8 cellular contexts compared by ENCODE assay signal in the genomic region with DNA sequence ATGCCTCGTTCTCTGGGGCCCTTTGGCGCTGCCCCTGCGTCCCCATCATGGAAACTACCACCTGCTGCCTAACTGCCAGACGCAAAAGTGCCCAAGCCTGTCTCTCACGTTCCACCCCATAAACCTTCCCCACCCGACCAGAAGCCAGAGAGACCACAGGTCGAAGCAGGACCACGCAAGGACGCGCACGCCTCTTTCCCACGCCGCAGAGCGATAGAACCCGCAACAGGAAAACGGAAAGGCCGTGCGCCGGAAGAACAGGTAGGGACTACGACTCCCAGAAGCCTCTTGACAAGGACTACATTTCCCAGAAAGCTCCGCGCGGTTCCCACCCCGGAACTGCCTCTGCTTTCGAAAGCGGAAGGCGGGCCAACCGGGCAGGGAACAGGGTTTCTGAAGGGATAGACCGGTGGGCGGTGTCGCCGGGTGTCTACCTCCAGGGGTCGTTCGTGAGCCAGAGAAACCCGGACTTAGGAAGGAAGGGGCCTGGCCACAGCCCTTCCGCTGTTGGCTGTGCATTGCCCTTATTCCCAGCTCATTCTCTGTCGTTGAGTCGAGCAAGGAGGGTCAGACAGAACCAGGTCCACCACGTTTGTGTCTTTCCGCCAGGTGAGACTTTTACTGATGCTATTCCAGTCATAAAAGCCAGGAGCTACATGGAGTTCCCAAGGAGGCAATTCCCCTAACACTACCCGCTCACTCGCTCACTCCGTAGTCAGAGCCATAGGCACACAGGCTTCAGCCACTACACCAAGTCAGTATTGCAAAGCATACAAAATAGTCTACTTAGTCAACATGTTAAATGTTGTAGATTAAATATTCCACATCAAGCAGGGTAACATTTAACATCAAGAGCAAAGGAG. TPM values are rescaled to one million over a fixed set of nuclear protein-coding genes. Genes with fewer than 3 reads are reported as not detected.
DNase-seq lines count a peak whose midpoint lies in the region; ATAC-seq and TF ChIP-seq lines count a peak whose summit lies in the region.

No MANE protein-coding gene starts in this region.

- peaks cover 55% of the 10 kb centered on the region for H3K4me1 Mint-ChIP-seq in activated CD4-positive, alpha-beta T cell treated with anti-CD3 and anti-CD28 coated beads, Interleukin-2, amount 10 ng/mL, durations not matched to agents 24 days and 14 days

- peak overlapping the region; percentile 95 for H3K4me3 Mint-ChIP-seq in activated CD4-positive, alpha-beta T cell treated with anti-CD3 and anti-CD28 coated beads, Interleukin-2, amount 10 ng/mL, durations not matched to agents 24 days and 14 days

- peak overlapping the region; percentile 96 for H3K27ac Mint-ChIP-seq in activated CD4-positive, alpha-beta T cell treated with anti-CD3 and anti-CD28 coated beads, Interleukin-2, amount 10 ng/mL, durations not matched to agents 24 days and 14 days

- no peaks in the 10 kb centered on the region for H3K27me3 Mint-ChIP-seq in activated CD4-positive, alpha-beta T cell treated with anti-CD3 and anti-CD28 coated beads, Interleukin-2, amount 10 ng/mL, durations not matched to agents 24 days and 14 days

- peaks cover 4% of the 10 kb centered on the region for H3K36me3 Mint-ChIP-seq in activated CD4-positive, alpha-beta T cell treated with anti-CD3 and anti-CD28 coated beads, Interleukin-2, amount 10 ng/mL, durations not matched to agents 24 days and 14 days (ENCODE audit: low read depth)

- no peaks in the 10 kb centered on the region for H3K9me3 Mint-ChIP-seq in activated CD4-positive, alpha-beta T cell treated with anti-CD3 and anti-CD28 coated beads, Interleukin-2, amount 10 ng/mL, durations not matched to agents 24 days and 14 days

- no peaks in the 10 kb centered on the region for H3K9me3 ChIP-seq in left lung

- intact Hi-C loops in activated CD4-positive, alpha-beta T cell treated with anti-CD3 and anti-CD28 coated beads, Interleukin-2, amount 10 ng/mL, durations not matched to agents 24 days and 14 days (cut with micrococcal nuclease), result loop anchor here (1.0 to 10.0 kb wide), 9 partner anchors 59 to 563 kb away; a partner anchor contains a TSS
- intact Hi-C loops in left lung (cut with DNase I), result no loop called here

- TF ChIP-seq CTCF in left lung (IDR thresholded peaks at IDR 0.05), result peak; percentile 57 to 87

- H3K27ac ChIP-seq in left lung, result peak overlapping the region; percentile 45 to 85

- peaks cover 5 to 24% of the 10 kb centered on the region in 2 donors for H3K4me1 ChIP-seq in left lung

- peak; percentile 89 to 98 (median 95) for DNase-seq in C1 segment of cervical spinal cord (lab: John Stamatoyannopoulos, UW)
- peak; percentile 95 for DNase-seq in GM19240 (ENCODE audit: insufficient read length, low spot score)
- DNase-seq in NCI-H524 treated with DMSO at 0.1 percent for 48 hours (lab: John Stamatoyannopoulos, UW), result peak; percentile 99
- peak; percentile 99 for DNase-seq in activated CD4-positive, alpha-beta T cell treated with anti-CD3 and anti-CD28 coated beads, Interleukin-2, amount 10 ng/mL, durations not matched to agents 24 days and 14 days
- DNase-seq in dedifferentiated amniotic fluid mesenchymal stem cell (ENCODE audit: extremely low spot score), result peak; percentile 97
- peak; percentile 98 to 99 for DNase-seq in left lung
- peak; percentile 96 to 98 for DNase-seq in stimulated activated CD4-positive, alpha-beta T cell treated with anti-CD3 and anti-CD28 coated beads, Interleukin-2, amount 100 ng/mL, for 48 hours

- peak overlapping the region; percentile 50 to 73 for H3K4me3 ChIP-seq in left lung

- H3K36me3 ChIP-seq in left lung, result no peaks in the 10 kb centered on the region

- no peaks in the 10 kb centered on the region for H3K27me3 ChIP-seq in left lung

- ATAC-seq in HG03460 (IDR thresholded peaks at IDR 0.05; ENCODE audit: unreplicated experiment), result peak; percentile 98
- ATAC-seq in left lung, result peak; percentile 98

RNA-seq across cellular contexts. Expression of a gene that starts 56.6 kb away (rescaled TPM):
- 14.5 and 17.8 TPM in 2 replicates for total RNA-seq in activated CD4-positive, alpha-beta T cell treated with anti-CD3 and anti-CD28 coated beads, Interleukin-2, amount 10 ng/mL, durations not matched to agents 24 days and 14 days
- total RNA-seq in left lung, result 10 to 100 TPM; 84.0 to 91.4 TPM

Comparison
In these comparisons a context has a peak if more than half of its experiments do, and no peak if none do; other contexts are left out.
1. Peak in every context shown above with its lines: DNase-seq, ATAC-seq, H3K4me3 ChIP-seq and H3K27ac ChIP-seq.